13 cellular contexts compared by ENCODE assay signal in genomic region chr13:77513719-77514335, GRCh38. TPM values are rescaled to one million over a fixed set of nuclear protein-coding genes. Genes with fewer than 3 reads are reported as not detected.
DNase-seq lines count a peak whose midpoint lies in the region; ATAC-seq and TF ChIP-seq lines count a peak whose summit lies in the region.
"Had no signal": no experiment of that assay in that cellular context is flagged by ENCODE, and none has a peak within 500 bp of the region (broad histone marks: within the 10 kb centered on the region; RNA-seq: fewer than 3 reads in every experiment).

No MANE protein-coding gene starts in this region.

- TF ChIP-seq EP300 in stomach (IDR thresholded peaks at IDR 0.05) = no peak

- no peaks in the 10 kb centered on the region for H3K27me3 ChIP-seq in stomach
- H3K27me3 ChIP-seq: colonic mucosa, right lobe of liver had no signal

- DNase-seq in omental fat pad (ENCODE audit: low spot score) = no peak
- DNase-seq in activated CD4-positive, alpha-beta T cell treated with anti-CD3 and anti-CD28 coated beads for 4 hours = no peak
- DNase-seq in stomach = no peak
- DNase-seq in foreskin fibroblast = no peak
- DNase-seq: activated naive CD4-positive, alpha-beta T cell; colonic mucosa; midbrain; right lobe of liver had no signal

- no peak overlapping the region for H3K4me3 ChIP-seq in stomach
- H3K4me3 ChIP-seq in foreskin fibroblast (ENCODE audit: low read depth in 1 of 2, low read length in 2 of 2) = no peak overlapping the region
- H3K4me3 ChIP-seq: colonic mucosa, right lobe of liver had no signal

- WGBS in stomach, 5 donors = 81 to 88% (median 86%) methylated on average over 2 of the region's 2 CpGs

- no peak for TF ChIP-seq CTCF in omental fat pad (IDR thresholded peaks at IDR 0.05)
- TF ChIP-seq CTCF in stomach (IDR thresholded peaks at IDR 0.05) = no peak
- no peak for TF ChIP-seq CTCF in foreskin fibroblast (IDR thresholded peaks at IDR 0.05; ENCODE audit: low read depth, low read length)

- ATAC-seq in GM18498 (IDR thresholded peaks at IDR 0.05; ENCODE audit: unreplicated experiment) = peak; percentile 86
- peak; percentile 81 for ATAC-seq in GM19463 (IDR thresholded peaks at IDR 0.05; ENCODE audit: unreplicated experiment)
- ATAC-seq in HG02885 (IDR thresholded peaks at IDR 0.05; ENCODE audit: poor library complexity, unreplicated experiment) = peak; percentile 90
- ATAC-seq in HG03571 (IDR thresholded peaks at IDR 0.05; ENCODE audit: unreplicated experiment) = peak; percentile 85
- ATAC-seq in omental fat pad (ENCODE audit: low FRiP score) = no peak
- ATAC-seq: right lobe of liver had no signal

- H3K4me1 ChIP-seq in stomach = no peaks in the 10 kb centered on the region
- H3K4me1 ChIP-seq: colonic mucosa, right lobe of liver had no signal

- intact Hi-C loops in stomach (cut with DNase I; ENCODE audit: low total_unique reads) = no loop called here

- no peak for TF ChIP-seq POLR2A in stomach (IDR thresholded peaks at IDR 0.05)

- H3K9me3 ChIP-seq in stomach = no peaks in the 10 kb centered on the region
- H3K9me3 ChIP-seq: colonic mucosa, right lobe of liver had no signal

- H3K27ac ChIP-seq in stomach = no peak overlapping the region
- H3K27ac ChIP-seq: colonic mucosa, right lobe of liver, VCaP had no signal

- H3K36me3 ChIP-seq in stomach = no peaks in the 10 kb centered on the region
- H3K36me3 ChIP-seq: colonic mucosa, right lobe of liver had no signal

RNA-seq across cellular contexts. Expression of gene SCEL, which starts 21.7 kb away (rescaled TPM):
- total RNA-seq in omental fat pad = 1 to 10 TPM in 3 of 4 donors, under 1 TPM in 1; 0.94 to 6.9 (median 4.1) TPM
- 1 to 10 TPM in 1 of 5 donors, under 1 TPM in 1, not detected in 3; 0.45 to 1.7 TPM for total RNA-seq in stomach
- 10 to 100 TPM in 1 of 3 donors, under 1 TPM in 1, not detected in 1; 0.19 to 76.8 TPM for polyA plus RNA-seq in stomach
- total RNA-seq: right lobe of liver had no signal
